22 cellular contexts compared by ENCODE assay signal in the genomic region with DNA sequence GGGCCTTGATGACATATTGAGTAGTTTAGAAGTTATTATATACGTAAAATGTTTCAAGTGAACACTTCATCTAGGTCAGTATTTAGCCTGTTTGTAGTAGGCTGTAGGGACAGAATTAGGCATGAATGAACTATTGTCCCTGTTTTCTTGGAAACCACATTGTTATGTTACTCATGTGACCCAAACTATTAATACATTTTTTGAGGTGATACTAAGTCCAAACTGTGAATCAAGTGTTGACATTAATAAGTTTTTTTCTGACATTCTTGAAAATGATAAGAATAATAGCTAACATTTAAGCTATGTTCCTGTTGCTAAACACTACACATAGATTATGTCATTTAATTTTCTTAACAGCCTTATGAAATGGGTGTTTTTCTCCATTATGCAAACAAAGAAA.
"Had no signal": no experiment of that assay in that cellular context is flagged by ENCODE, and none has a peak within 500 bp of the region (broad histone marks: within the 10 kb centered on the region; RNA-seq: fewer than 3 reads in every experiment).

No MANE protein-coding gene starts in this region.

- H3K4me3 ChIP-seq: left ventricle myocardium inferior, lung, mucosa of descending colon, psoas muscle, right atrium auricular region, right lobe of liver, smooth muscle cell, tibial nerve, uterus had no signal

- DNase-seq: hippocampal formation; left ventricle myocardium inferior; midbrain; mucosa of descending colon; naive thymus-derived CD4-positive, alpha-beta T cell; nucleus accumbens; psoas muscle; right lobe of liver; stimulated activated CD4-positive, alpha-beta T cell treated with anti-CD3 and anti-CD28 coated beads, Interleukin-1b, Interleukin-23, amount 100 ng/mL, for 48 hours; stimulated activated CD4-positive, alpha-beta T cell treated with anti-CD3 and anti-CD28 coated beads, Interleukin-2, amount 100 ng/mL, for 48 hours; stimulated activated CD4-positive, alpha-beta T cell treated with anti-CD3 and anti-CD28 coated beads, Interleukin-4, amount 100 ng/mL, for 4 hours; stimulated activated CD8-positive, alpha-beta memory T cell treated with anti-CD3 and anti-CD28 coated beads, Interleukin-4, amount 100 ng/mL, for 48 hours; stimulated activated naive CD4-positive, alpha-beta T cell treated with Interleukin-2 at 50 U/mL for 16 hours; stimulated activated naive CD8-positive, alpha-beta T cell treated with anti-CD3 and anti-CD28 coated beads, Interleukin-15, amount 100 ng/mL, for 72 hours; substantia nigra; uterus had no signal

- ATAC-seq: mucosa of descending colon; naive thymus-derived CD4-positive, alpha-beta T cell; natural killer cell treated with Interleukin-12 subunit alpha and Interleukin-12 subunit beta and Interleukin-15 and Interleukin-18, amount 100 ng/mL, for 72 hours; psoas muscle; right lobe of liver; stimulated activated memory B cell treated with anti-CD40 and anti-IgM and Interleukin-4, amounts not matched to agents 10 μg/mL and 1 μg/mL and 100 μg/mL, for 72 hours; stimulated activated naive CD8-positive, alpha-beta T cell treated with anti-CD3 and anti-CD28 coated beads, Interleukin-15, amount 100 ng/mL, for 72 hours had no signal
